ENCODE assay signal across 9 cellular contexts in genomic region chr10:10418397-10418796, GRCh38.
DNase-seq lines count a peak whose midpoint lies in the region; ATAC-seq and TF ChIP-seq lines count a peak whose summit lies in the region.
"Had no signal": no experiment of that assay in that cellular context is flagged by ENCODE, and none has a peak within 500 bp of the region (broad histone marks: within the 10 kb centered on the region; RNA-seq: fewer than 3 reads in every experiment).

No MANE protein-coding gene starts in this region.

- H3K4me1 Mint-ChIP-seq in brain = peaks cover 9% of the 10 kb centered on the region

- no peaks in the 10 kb centered on the region for H3K36me3 Mint-ChIP-seq in brain
- H3K36me3 Mint-ChIP-seq: natural killer cell treated with Interleukin-12 subunit alpha and Interleukin-12 subunit beta and Interleukin-15 and Interleukin-18, amount 100 ng/mL, for 72 hours had no signal

- DNase-seq in ACHN (no peak), EL (no peak), RKO (ENCODE audit: low spot score) (no peak), glomerular visceral epithelial cell (ENCODE audit: extremely low spot score) (no peak)

- no peaks in the 10 kb centered on the region for H3K27me3 Mint-ChIP-seq in brain

- peak overlapping the region in 2 of 5 experiments; percentile 3 for H3K4me3 Mint-ChIP-seq in brain
- H3K4me3 Mint-ChIP-seq: natural killer cell treated with Interleukin-12 subunit alpha and Interleukin-12 subunit beta and Interleukin-15 and Interleukin-18, amount 100 ng/mL, for 72 hours had no signal

- H3K27ac Mint-ChIP-seq in brain = peak overlapping the region; percentile 0 to 62 (median 48)
- H3K27ac Mint-ChIP-seq: natural killer cell treated with Interleukin-12 subunit alpha and Interleukin-12 subunit beta and Interleukin-15 and Interleukin-18, amount 100 ng/mL, for 72 hours had no signal

- H3K9me3 Mint-ChIP-seq in brain = peaks cover 0 to 6% (median 2%) of the 10 kb centered on the region in 5 experiments
- H3K9me3 Mint-ChIP-seq: natural killer cell treated with Interleukin-12 subunit alpha and Interleukin-12 subunit beta and Interleukin-15 and Interleukin-18, amount 100 ng/mL, for 72 hours had no signal

- in situ Hi-C loops in ACHN (cut with HindIII; ENCODE audit: low pct_ligation_motif_present, low pct_unique_long_range_greater_than_20kb, low sequenced_read_pairs) = no loop called here

- TF ChIP-seq CTCF in brain (conservative IDR thresholded peaks at IDR 0.05) = no peak

- ATAC-seq in GM18868 (IDR thresholded peaks at IDR 0.05; ENCODE audit: unreplicated experiment) (peak; percentile 97), GM21717 (IDR thresholded peaks at IDR 0.05; ENCODE audit: unreplicated experiment) (peak; percentile 94), HG03469 (IDR thresholded peaks at IDR 0.05; ENCODE audit: unreplicated experiment) (peak; percentile 99)
